Comparison of ENCODE assay signal across 14 cellular contexts in genomic region chr2:8550481-8550880, GRCh38.
"Had no signal": no experiment of that assay in that cellular context is flagged by ENCODE, and none has a peak within 500 bp of the region (broad histone marks: within the 10 kb centered on the region; RNA-seq: fewer than 3 reads in every experiment).

No MANE protein-coding gene starts in this region.

- H3K36me3 Mint-ChIP-seq: activated naive CD8-positive, alpha-beta T cell treated with anti-CD3 and anti-CD28 coated beads for 36 hours had no signal

- H3K4me3 ChIP-seq: hepatocyte, lower lobe of right lung, psoas muscle, tibial artery had no signal

- H3K27ac Mint-ChIP-seq: activated CD4-positive, alpha-beta T cell treated with anti-CD3 and anti-CD28 coated beads, Interleukin-2, amount 10 ng/mL, durations not matched to agents 7 days and 5 days; activated naive CD8-positive, alpha-beta T cell treated with anti-CD3 and anti-CD28 coated beads for 36 hours; activated T-cell treated with anti-CD3 and anti-CD28 coated beads, Interleukin-2, amount 50 U/mL, for 24 hours; naive thymus-derived CD4-positive, alpha-beta T cell had no signal

- H3K9me3 ChIP-seq: lower lobe of right lung, psoas muscle, tibial artery had no signal

- H3K79me2 ChIP-seq: hepatocyte had no signal

- H3K27me3 ChIP-seq: hepatocyte, tibial artery had no signal

- H3K27me3 Mint-ChIP-seq: activated CD4-positive, alpha-beta T cell treated with anti-CD3 and anti-CD28 coated beads, Interleukin-2, amount 10 ng/mL, durations not matched to agents 7 days and 5 days; activated T-cell treated with anti-CD3 and anti-CD28 coated beads, Interleukin-2, amount 50 U/mL, for 24 hours; effector memory CD8-positive, alpha-beta T cell; naive thymus-derived CD4-positive, alpha-beta T cell had no signal

- H3K4me1 ChIP-seq: psoas muscle, tibial artery had no signal

- H3K4me2 ChIP-seq: hepatocyte had no signal

- ATAC-seq: effector memory CD8-positive, alpha-beta T cell; lower lobe of right lung; naive thymus-derived CD4-positive, alpha-beta T cell; psoas muscle; stimulated activated naive CD8-positive, alpha-beta T cell treated with anti-CD3 and anti-CD28 coated beads, Interleukin-15, amount 100 ng/mL, for 72 hours had no signal

- H3K36me3 ChIP-seq: lower lobe of right lung, tibial artery had no signal

- DNase-seq: activated CD4-positive, alpha-beta T cell treated with anti-CD3 and anti-CD28 coated beads, Interleukin-2, amount 10 ng/mL, durations not matched to agents 7 days and 5 days; activated CD4-positive, CD25-positive, alpha-beta regulatory T cell; activated gamma-delta T cell; activated naive CD8-positive, alpha-beta T cell treated with anti-CD3 and anti-CD28 coated beads for 36 hours; activated T-cell treated with anti-CD3 and anti-CD28 coated beads, Interleukin-2, amount 50 U/mL, for 24 hours; effector memory CD8-positive, alpha-beta T cell; lower lobe of right lung; naive thymus-derived CD4-positive, alpha-beta T cell; SIG-M5; stimulated activated CD4-positive, alpha-beta T cell treated with anti-CD3 and anti-CD28 coated beads, Interleukin-4, amount 100 ng/mL, for 24 hours; stimulated activated naive CD8-positive, alpha-beta T cell treated with anti-CD3 and anti-CD28 coated beads, Interleukin-15, amount 100 ng/mL, for 72 hours had no signal

- H2AFZ ChIP-seq: hepatocyte had no signal

- H3K4me3 Mint-ChIP-seq: activated CD4-positive, alpha-beta T cell treated with anti-CD3 and anti-CD28 coated beads, Interleukin-2, amount 10 ng/mL, durations not matched to agents 7 days and 5 days; activated naive CD8-positive, alpha-beta T cell treated with anti-CD3 and anti-CD28 coated beads for 36 hours; activated T-cell treated with anti-CD3 and anti-CD28 coated beads, Interleukin-2, amount 50 U/mL, for 24 hours; effector memory CD8-positive, alpha-beta T cell; naive thymus-derived CD4-positive, alpha-beta T cell; stimulated activated naive CD8-positive, alpha-beta T cell treated with anti-CD3 and anti-CD28 coated beads, Interleukin-15, amount 100 ng/mL, for 72 hours had no signal

- H3K27ac ChIP-seq: hepatocyte, lower lobe of right lung, psoas muscle, tibial artery had no signal

- H3K9me3 Mint-ChIP-seq: effector memory CD8-positive, alpha-beta T cell; stimulated activated naive CD8-positive, alpha-beta T cell treated with anti-CD3 and anti-CD28 coated beads, Interleukin-15, amount 100 ng/mL, for 72 hours had no signal
